ENCODE assay signal across 27 cellular contexts in genomic region chr20:17765017-17765416, GRCh38.
DNase-seq lines count a peak whose midpoint lies in the region; ATAC-seq, FAIRE-seq and TF ChIP-seq lines count a peak whose summit lies in the region.
"Had no signal": no experiment of that assay in that cellular context is flagged by ENCODE, and none has a peak within 500 bp of the region (broad histone marks: within the 10 kb centered on the region; RNA-seq: fewer than 3 reads in every experiment).

No MANE protein-coding gene starts in this region.

- H3K9me3 ChIP-seq in HepG2 (ENCODE audit: low read length) (no peaks in the 10 kb centered on the region), right lobe of liver (no peaks in the 10 kb centered on the region), trophoblast cell (ENCODE audit: insufficient read depth, low read depth, low read length) (peaks cover 2% of the 10 kb centered on the region)
- H3K9me3 ChIP-seq: A549, BE2C had no signal

- H3K27ac ChIP-seq in HepG2 (ENCODE audit: extremely low read length, insufficient read depth, low read length) (no peak overlapping the region), right lobe of liver (no peak overlapping the region), trophoblast cell (ENCODE audit: low read depth, low read length) (no peak overlapping the region)
- H3K27ac ChIP-seq: 22Rv1, A549, BLaER1 had no signal

- TF ChIP-seq EP300 in HepG2 (IDR thresholded peaks at IDR 0.05; ENCODE audit: low read depth in 2 of 2, low read length in 2 of 2) (no peak), HepG2 (CRISPR knock-in tag; IDR thresholded peaks at IDR 0.05; ENCODE audit: borderline replicate concordance) (0 out of 2 replicates have a peak, but pooled peaks have one; percentile 8)

- peak overlapping the region; percentile 69 for H4K91ac ChIP-seq in trophoblast cell (ENCODE audit: low read depth, low read length)

- intact Hi-C loops in HepG2 (cut with micrococcal nuclease; ENCODE audit: unreplicated experiment): no loop called here
- intact Hi-C loops in right lobe of liver (cut with DNase I): no loop called here

- no peaks in the 10 kb centered on the region for H3K36me3 Mint-ChIP-seq in activated naive CD4-positive, alpha-beta T cell treated with anti-CD3 and anti-CD28 coated beads, Interleukin-2, amount 50 U/mL, for 72 hours
- H3K36me3 Mint-ChIP-seq: CD14-positive monocyte; CD4-positive, alpha-beta memory T cell; CD4-positive, CD25-positive, alpha-beta regulatory T cell had no signal

- peak overlapping the region; percentile 80 for H2BK12ac ChIP-seq in trophoblast cell (ENCODE audit: low read length)

- H3K79me1 ChIP-seq in trophoblast cell (ENCODE audit: low read length): peaks cover 24% of the 10 kb centered on the region

- in situ Hi-C loops in HepG2 (cut with HindIII; ENCODE audit: extremely low pct_ligation_motif_present, low pct_unique_long_range_greater_than_20kb): no loop called here

- H3K27me3 ChIP-seq in HepG2 (ENCODE audit: control insufficient read depth in 1 of 2, insufficient read depth in 2 of 2, low read length in 2 of 2) (0 out of 5 replicates have a peak, but pooled peaks cover 0 to 5% of the 10 kb centered on the region in 2 experiments), right lobe of liver (no peaks in the 10 kb centered on the region), trophoblast cell (ENCODE audit: insufficient read depth, low read length) (no peaks in the 10 kb centered on the region)
- H3K27me3 ChIP-seq: BLaER1 had no signal

- H2AFZ ChIP-seq in HepG2 (ENCODE audit: low read length): no peak overlapping the region
- H2AFZ ChIP-seq in trophoblast cell (ENCODE audit: insufficient read depth, low read length, poor library complexity): no peak overlapping the region

- peak overlapping the region; percentile 31 for H3K14ac ChIP-seq in trophoblast cell (ENCODE audit: low read length)

- WGBS in HepG2 (ENCODE audit: low lambda C conversion rate): 47% methylated on average over 4 of the region's 4 CpGs
- WGBS in right lobe of liver (ENCODE audit: insufficient coverage, low coverage, low lambda C conversion rate, missing lambda C conversion rate): 80% methylated on average over 1 of the region's 4 CpGs
- WGBS in trophoblast cell (ENCODE audit: extremely low coverage, insufficient coverage, insufficient read length): no CpG with 5 or more reads among the region's 4 CpGs

- CTCF ChIA-PET in HepG2 (lab: Yijun Ruan, JAX; ENCODE audit: low intra/inter-chr PET ratio, low total read pairs): no interaction called here

- no peak for TF ChIP-seq POLR2A in HepG2 (IDR thresholded peaks at IDR 0.05; ENCODE audit: insufficient read depth in 1 of 2, low read depth in 2 of 2, low read length in 2 of 2)
- no peak for TF ChIP-seq POLR2A in right lobe of liver (IDR thresholded peaks at IDR 0.05)

- H2AK5ac ChIP-seq in trophoblast cell (ENCODE audit: low read length): peak overlapping the region; percentile 86

- peak overlapping the region; percentile 11 for H2BK5ac ChIP-seq in trophoblast cell (ENCODE audit: low read depth, low read length, poor library complexity)

- no peak for TF ChIP-seq RAD21 in HepG2 (CRISPR knock-in tag; IDR thresholded peaks at IDR 0.05)

- DNase-seq in HepG2 (ENCODE audit: low spot score) (no peak), right lobe of liver (no peak), islet precursor cell (peak; percentile 61), trophoblast cell (peak in 1 of 2 donors; percentile 7), AG08396 (ENCODE audit: low spot score) (no peak), NCI-H1105 treated with DMSO at 0.1 percent for 48 hours (lab: John Stamatoyannopoulos, UW) (no peak)
- DNase-seq in activated naive CD4-positive, alpha-beta T cell treated with anti-CD3 and anti-CD28 coated beads, Interleukin-2, amount 50 U/mL, for 72 hours (ENCODE audit: low spot score in 2 of 2): no peak
- DNase-seq: BE2C; C1 segment of cervical spinal cord; CD4-positive, alpha-beta memory T cell; CD4-positive, CD25-positive, alpha-beta regulatory T cell; CD8-positive, alpha-beta memory T cell; COR-L47; DMS 273 treated with DMSO at 0.1 percent for 48 hours; DMS153; DMS53; DMS79; DND-41; EL; GF-D8 had no signal

- H3K4ac ChIP-seq in trophoblast cell (ENCODE audit: low read depth, low read length): no peak overlapping the region

- BruUV-seq in HepG2 (replicated peaks; lab: Mats Ljungman, UMichigan): no TSS peak

- H3K9me3 Mint-ChIP-seq in activated naive CD4-positive, alpha-beta T cell treated with anti-CD3 and anti-CD28 coated beads, Interleukin-2, amount 50 U/mL, for 72 hours: no peaks in the 10 kb centered on the region
- H3K9me3 Mint-ChIP-seq: CD8-positive, alpha-beta memory T cell had no signal

- H4K8ac ChIP-seq in trophoblast cell (ENCODE audit: low read depth, low read length): no peak overlapping the region

- no peak overlapping the region for H3K4me3 ChIP-seq in HepG2 (replicated peaks in 1 of 3; ENCODE audit: insufficient read depth in 1 of 3, low read depth in 2 of 3, low read length in 3 of 3)
- H3K4me3 ChIP-seq in right lobe of liver: no peak overlapping the region
- H3K4me3 ChIP-seq in trophoblast cell (ENCODE audit: low read depth, low read length): no peak overlapping the region
- H3K4me3 ChIP-seq: A549, BLaER1 had no signal

- H4K12ac ChIP-seq in trophoblast cell (ENCODE audit: low read depth, low read length): no peak overlapping the region

- peaks cover 31% of the 10 kb centered on the region for H3K4me1 ChIP-seq in HepG2 (ENCODE audit: insufficient read depth, low read length)
- no peaks in the 10 kb centered on the region for H3K4me1 ChIP-seq in right lobe of liver
- H3K4me1 ChIP-seq in trophoblast cell (ENCODE audit: control insufficient read depth in 1 of 2, insufficient read depth in 2 of 2, low read length in 2 of 2): peaks cover 21 to 29% of the 10 kb centered on the region in 2 experiments
- H3K4me1 ChIP-seq: A549, BE2C, BLaER1 had no signal

- TF ChIP-seq CTCF in HepG2 (CRISPR knock-in tag; IDR thresholded peaks at IDR 0.05) (no peak), right lobe of liver (IDR thresholded peaks at IDR 0.05) (no peak)

- H4K20me1 ChIP-seq in HepG2 (ENCODE audit: insufficient read depth, low read length): no peaks in the 10 kb centered on the region
- H4K20me1 ChIP-seq: BLaER1 had no signal

- H3K36me3 ChIP-seq in HepG2 (replicated peaks in 1 of 2; ENCODE audit: control insufficient read depth in 1 of 2, insufficient read depth in 2 of 2, low read length in 2 of 2) (no peaks in the 10 kb centered on the region), right lobe of liver (no peaks in the 10 kb centered on the region), trophoblast cell (ENCODE audit: control insufficient read depth in 1 of 2, insufficient read depth in 2 of 2, low read length in 2 of 2) (no peaks in the 10 kb centered on the region)
- H3K36me3 ChIP-seq: BE2C, BLaER1 had no signal

- H3K79me2 ChIP-seq in HepG2 (ENCODE audit: insufficient read depth, low read length): no peaks in the 10 kb centered on the region
- peaks cover 2% of the 10 kb centered on the region for H3K79me2 ChIP-seq in trophoblast cell (ENCODE audit: control insufficient read depth, insufficient read depth, low read length, poor library complexity)

- no peak overlapping the region for H3K18ac ChIP-seq in trophoblast cell (ENCODE audit: low read length)

- peak overlapping the region; percentile 23 for H2BK120ac ChIP-seq in trophoblast cell (ENCODE audit: insufficient read depth, low read length, poor library complexity)

- ATAC-seq in HepG2: peak; percentile 62
- no peak for ATAC-seq in right lobe of liver
- no peak for ATAC-seq in activated naive CD4-positive, alpha-beta T cell treated with anti-CD3 and anti-CD28 coated beads, Interleukin-2, amount 50 U/mL, for 72 hours
- ATAC-seq: A549 had no signal

- H3K27ac Mint-ChIP-seq in activated naive CD4-positive, alpha-beta T cell treated with anti-CD3 and anti-CD28 coated beads, Interleukin-2, amount 50 U/mL, for 72 hours: no peak overlapping the region
- H3K27ac Mint-ChIP-seq: CD14-positive monocyte; CD4-positive, CD25-positive, alpha-beta regulatory T cell; CD8-positive, alpha-beta memory T cell had no signal

- FAIRE-seq in HepG2 (lab: Jason Lieb, UNC): no peak
- FAIRE-seq: A549, G401.6, GM12891, GM19239 had no signal

- H3K9ac ChIP-seq in HepG2 (ENCODE audit: insufficient read depth, low read depth, low read length) (no peak overlapping the region), trophoblast cell (ENCODE audit: low read length) (no peak overlapping the region)
- H3K9ac ChIP-seq: BLaER1 had no signal

- no peak overlapping the region for H3K23ac ChIP-seq in trophoblast cell (ENCODE audit: low read length)

- POLR2A ChIA-PET in HepG2 (lab: Yijun Ruan, JAX): interaction anchor here (0.6 to 1.2 kb wide), 4 partner anchors 21 to 110 kb away, joined by 3 read pairs; no protein-coding TSS in a partner anchor

- peak overlapping the region; percentile 3; the same call in 1 of the 2 replicates for H3K4me2 ChIP-seq in HepG2 (ENCODE audit: low read depth, low read length)
- no peak overlapping the region for H3K4me2 ChIP-seq in trophoblast cell (ENCODE audit: low read length)
- H3K4me2 ChIP-seq: A549, BLaER1 had no signal

TF ChIP-seq in HepG2, 621 proteins besides CTCF, POLR2A, EP300 and RAD21 (continues in another document):
- 0 out of 2 replicates have a peak, but pooled peaks have one; percentile 25 for TF ChIP-seq FOXC1 (CRISPR knock-in tag; IDR thresholded peaks at IDR 0.05; ENCODE audit: borderline replicate concordance)
